Comparison of ENCODE assay signal across 8 cellular contexts in the genomic region with DNA sequence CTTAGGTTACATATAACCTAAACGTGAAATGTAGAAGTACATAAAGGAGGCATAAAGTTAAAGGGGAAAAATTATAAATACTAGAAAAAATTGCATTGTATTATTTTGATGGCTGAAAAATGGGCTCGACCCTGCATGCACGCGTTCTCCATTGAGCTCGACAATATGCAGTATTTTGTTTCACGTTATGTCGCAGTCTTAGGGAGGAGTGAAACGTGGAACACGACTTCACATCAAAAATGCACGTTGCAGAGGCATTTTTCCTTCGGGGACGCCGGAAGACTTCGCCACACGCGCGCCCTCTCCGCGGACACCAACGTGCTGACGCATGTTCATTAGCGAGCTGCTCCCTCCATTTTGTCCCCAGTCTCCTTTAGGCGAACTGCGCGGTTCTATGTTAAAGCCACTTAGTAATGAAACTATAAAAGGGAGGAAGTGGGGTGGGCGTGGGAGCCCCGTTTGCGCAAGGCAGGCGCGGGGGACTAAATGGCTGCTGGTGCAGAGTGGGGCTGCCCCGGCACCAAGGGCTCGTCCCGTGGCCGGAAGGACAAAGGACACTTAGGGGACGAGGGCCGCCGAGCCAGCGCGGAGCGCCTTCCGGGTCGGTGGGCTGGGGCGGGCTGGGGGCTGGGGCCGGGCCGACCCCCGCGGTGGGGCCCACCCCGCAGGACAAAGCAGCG. TPM values are rescaled to one million over a fixed set of nuclear protein-coding genes. Genes with fewer than 3 reads are reported as not detected.
DNase-seq lines count a peak whose midpoint lies in the region; TF ChIP-seq lines count a peak whose summit lies in the region.

No MANE protein-coding gene starts in this region.

- intact Hi-C loops in activated naive CD4-positive, alpha-beta T cell treated with anti-CD3 and anti-CD28 coated beads for 36 hours (cut with micrococcal nuclease) = loop anchor here (1.0 to 10.0 kb wide), 13 partner anchors 9 to 1732 kb away; a partner anchor contains a TSS

- H3K36me3 Mint-ChIP-seq in activated naive CD4-positive, alpha-beta T cell treated with anti-CD3 and anti-CD28 coated beads for 36 hours (ENCODE audit: low read depth) = peaks cover 17% of the 10 kb centered on the region

- peak overlapping the region; percentile 73 for H3K9ac ChIP-seq in parathyroid adenoma

- H3K4me3 ChIP-seq in parathyroid adenoma (ENCODE audit: low read depth, low read length) = peak overlapping the region; percentile 93

- peak overlapping the region; percentile 99 for H3K27ac ChIP-seq in parathyroid adenoma

- peak overlapping the region; percentile 97 for H3K4me2 ChIP-seq in parathyroid adenoma (ENCODE audit: low read length)

- H3K4me3 Mint-ChIP-seq in activated naive CD4-positive, alpha-beta T cell treated with anti-CD3 and anti-CD28 coated beads for 36 hours = peak overlapping the region; percentile 94

- peaks cover 36% of the 10 kb centered on the region for H3K4me1 Mint-ChIP-seq in activated naive CD4-positive, alpha-beta T cell treated with anti-CD3 and anti-CD28 coated beads for 36 hours (ENCODE audit: low read depth)

- H3K27me3 ChIP-seq in parathyroid adenoma (ENCODE audit: control insufficient read depth, insufficient read depth, low read length) = no peaks in the 10 kb centered on the region

- peak overlapping the region; percentile 93 for H2AFZ ChIP-seq in parathyroid adenoma

- DNase-seq in GF-D8 (lab: John Stamatoyannopoulos, UW) (peak; percentile 94), H4 (ENCODE audit: low spot score) (peak; percentile 92), LoVo (ENCODE audit: low spot score) (peak; percentile 89), SIG-M5 (lab: John Stamatoyannopoulos, UW) (peak; percentile 99), germinal center (ENCODE audit: low spot score) (peak; percentile 86), ureter (ENCODE audit: low spot score) (peak; percentile 90)
- DNase-seq in activated naive CD4-positive, alpha-beta T cell treated with anti-CD3 and anti-CD28 coated beads for 36 hours = peak; percentile 93

- H3K9me3 Mint-ChIP-seq in activated naive CD4-positive, alpha-beta T cell treated with anti-CD3 and anti-CD28 coated beads for 36 hours = no peaks in the 10 kb centered on the region

- H3K79me2 ChIP-seq in parathyroid adenoma = no peaks in the 10 kb centered on the region

- H3K36me3 ChIP-seq in parathyroid adenoma (ENCODE audit: control insufficient read depth, insufficient read depth, low read length) = no peaks in the 10 kb centered on the region

- H3K27ac Mint-ChIP-seq in activated naive CD4-positive, alpha-beta T cell treated with anti-CD3 and anti-CD28 coated beads for 36 hours = peak overlapping the region; percentile 99

- H3K9me3 ChIP-seq in parathyroid adenoma (ENCODE audit: control insufficient read depth, low read length) = no peaks in the 10 kb centered on the region

- H3K4me1 ChIP-seq in parathyroid adenoma = peaks cover 3% of the 10 kb centered on the region

- CTCF ChIA-PET in activated naive CD4-positive, alpha-beta T cell treated with anti-CD3 and anti-CD28 coated beads for 36 hours (lab: Charles Lee) = interaction anchor here (0.7 to 1.9 kb wide), 5 partner anchors 18 to 216 kb away, joined by 3 to 5 read pairs (median 3); no protein-coding TSS in a partner anchor

- H3K27me3 Mint-ChIP-seq in activated naive CD4-positive, alpha-beta T cell treated with anti-CD3 and anti-CD28 coated beads for 36 hours (ENCODE audit: low read depth) = no peaks in the 10 kb centered on the region

- no peak for TF ChIP-seq CTCF in parathyroid adenoma (IDR thresholded peaks at IDR 0.05)

RNA-seq across cellular contexts. Expression of a gene that starts 0.7 kb away (rescaled TPM):
- total RNA-seq in H4 (2014; rRNA removed; shearing (Covaris generic)) = 58.4 and 71.7 TPM in 2 replicates
- total RNA-seq in activated naive CD4-positive, alpha-beta T cell treated with anti-CD3 and anti-CD28 coated beads for 36 hours = 10 to 100 TPM; 21.4 to 24.2 TPM
- 43.7 TPM for total RNA-seq in ureter

RNA-seq across cellular contexts. Expression of a gene that starts 29.6 kb away (rescaled TPM):
- 255 and 288 TPM in 2 replicates for total RNA-seq in H4 (2014; rRNA removed; shearing (Covaris generic))
- 100 to 1,000 TPM; 331 to 338 TPM for total RNA-seq in activated naive CD4-positive, alpha-beta T cell treated with anti-CD3 and anti-CD28 coated beads for 36 hours
- 356 TPM for total RNA-seq in ureter

Comparison
In these comparisons a context has a peak if more than half of its experiments do, and no peak if none do; other contexts are left out.
1. Peak in every context shown above with its lines: DNase-seq, H3K4me3 ChIP-seq and H3K27ac ChIP-seq.